In the genomic region with DNA sequence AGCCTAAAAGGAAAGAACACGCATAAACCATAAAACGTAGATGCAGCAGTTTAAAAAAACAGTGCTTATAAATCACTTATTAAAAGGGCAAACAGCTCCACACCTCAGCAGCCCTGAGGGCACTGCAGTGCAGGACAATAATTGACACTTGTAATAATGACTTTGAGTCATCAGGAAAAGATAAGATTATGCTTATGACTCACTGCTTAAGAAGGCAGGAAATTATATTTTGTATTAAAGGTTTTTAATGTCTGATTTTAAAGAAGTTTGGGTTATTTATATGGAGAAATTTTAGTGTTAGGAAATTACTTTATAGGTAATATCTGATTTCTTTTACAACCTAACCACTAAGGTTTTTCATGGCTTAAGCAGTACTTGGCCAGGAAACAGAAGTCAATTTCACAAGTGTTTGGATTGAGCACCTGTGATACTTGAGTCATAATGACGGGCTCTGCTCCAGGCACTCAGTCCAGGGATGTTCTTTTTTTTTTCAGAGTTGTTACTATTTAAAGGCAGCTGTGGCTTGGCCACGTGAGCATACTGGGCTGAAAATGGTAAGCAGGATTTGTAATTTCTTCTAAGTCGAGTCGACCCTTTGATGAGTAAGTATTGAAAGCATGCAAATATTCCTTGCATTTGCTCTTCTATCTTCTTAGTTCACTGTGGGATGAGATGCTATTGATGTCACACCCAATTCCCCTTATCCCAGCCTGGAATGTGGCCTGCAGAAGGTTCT, we compare ENCODE assay signal across 9 cellular contexts. TPM values are rescaled to one million over a fixed set of nuclear protein-coding genes. Genes with fewer than 3 reads are reported as not detected.
DNase-seq lines count a peak whose midpoint lies in the region; ATAC-seq, FAIRE-seq and TF ChIP-seq lines count a peak whose summit lies in the region.
"Had no signal": no experiment of that assay in that cellular context is flagged by ENCODE, and none has a peak within 500 bp of the region (broad histone marks: within the 10 kb centered on the region; RNA-seq: fewer than 3 reads in every experiment).

No MANE protein-coding gene starts in this region.

- no peaks in the 10 kb centered on the region for H3K27me3 ChIP-seq in testis

- H3K9me3 ChIP-seq in testis: no peaks in the 10 kb centered on the region

- peak; percentile 96 for FAIRE-seq in RCC 7860 (lab: Jason Lieb, UNC)

- ATAC-seq in HG02970 (IDR thresholded peaks at IDR 0.05; ENCODE audit: low FRiP score, unreplicated experiment) (no peak), HG02885 (IDR thresholded peaks at IDR 0.05; ENCODE audit: poor library complexity, unreplicated experiment) (no peak)

- H3K4me1 ChIP-seq in testis: no peaks in the 10 kb centered on the region

- no peaks in the 10 kb centered on the region for H3K36me3 ChIP-seq in testis (ENCODE audit: low read depth, missing control alignments)

- no peak overlapping the region for H3K27ac ChIP-seq in testis
- H3K27ac ChIP-seq: C4-2B had no signal

- 48 to 50% methylated on average over 6 of the region's 6 CpGs for WGBS in testis, 2 donors

- intact Hi-C loops in testis (cut with DNase I; ENCODE audit: low total_unique reads): no loop called here

- no peak for TF ChIP-seq CTCF in testis (IDR thresholded peaks at IDR 0.05)

- DNase-seq in NCI-H2227 (lab: John Stamatoyannopoulos, UW; ENCODE audit: unreplicated experiment) (peak; percentile 5), NCI-H2227 treated with DMSO at 0.1 percent for 48 hours (lab: John Stamatoyannopoulos, UW) (no peak), RCC 7860 (ENCODE audit: low spot score) (peak; percentile 97), glomerular endothelial cell (ENCODE audit: extremely low read depth, low read depth, low spot score) (peak; percentile 47), testis (peak; percentile 27), ecto neural progenitor cell (ENCODE audit: low spot score) (no peak)

- H3K4me3 ChIP-seq in testis: no peak overlapping the region

- TF ChIP-seq POLR2A in testis (IDR thresholded peaks at IDR 0.05): no peak

RNA-seq across cellular contexts. Expression of gene SLC6A20, which starts 21.6 kb away (rescaled TPM):
- total RNA-seq in glomerular endothelial cell (not detected in 2 replicates), testis (1 to 10 TPM in 1 of 2 donors, under 1 TPM in 1; 0.87 to 2.3 TPM)
- 2.3 TPM for polyA plus RNA-seq in testis (ENCODE audit: insufficient read depth, low read depth, low replicate concordance)

RNA-seq across cellular contexts. Expression of gene LZTFL1, which starts 24.0 kb away (rescaled TPM):
- total RNA-seq in glomerular endothelial cell (16.4 and 17.0 TPM in 2 replicates), testis (10 to 100 TPM; 55.6 to 66.4 TPM)
- polyA plus RNA-seq in testis (ENCODE audit: insufficient read depth, low read depth, low replicate concordance): 156 TPM

Comparison
In these comparisons a context has a peak if more than half of its experiments do, and no peak if none do; other contexts are left out.
1. DNase-seq: peak in NCI-H2227 (single experiment), RCC 7860 (single experiment), glomerular endothelial cell (single experiment) and testis (single experiment); none in NCI-H2227 treated with DMSO at 0.1 percent for 48 hours (single experiment) and ecto neural progenitor cell (single experiment).